In the genomic region with DNA sequence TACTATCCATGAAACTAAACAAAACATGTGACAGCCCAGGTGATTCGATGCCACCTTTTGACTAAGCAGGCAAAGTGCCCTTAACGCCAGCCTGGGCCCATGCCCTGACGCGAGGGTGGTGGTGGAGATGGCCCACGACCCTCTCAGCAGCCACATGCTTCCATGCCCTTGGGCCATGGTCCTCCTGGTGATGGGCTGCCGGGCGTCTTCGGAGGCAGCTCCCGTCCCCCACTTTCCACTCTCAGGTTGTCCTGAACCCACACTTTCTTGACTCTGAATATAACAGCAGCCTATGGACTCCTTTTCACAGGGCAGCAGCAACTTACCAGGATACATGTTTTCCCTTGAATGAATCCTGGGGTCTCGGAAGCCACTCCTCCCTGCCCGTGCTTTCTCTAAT, we compare ENCODE assay signal across 1 cellular context.
TF ChIP-seq lines count a peak whose summit lies in the region.

No MANE protein-coding gene starts in this region.

TF ChIP-seq in H1, 55 proteins besides CTCF, POLR2A, EP300 and RAD21:
- TF ChIP-seq TBP (IDR thresholded peaks at IDR 0.05; ENCODE audit: low read depth, low read length) (no peak), NRF1 (IDR thresholded peaks at IDR 0.05; ENCODE audit: low read depth, low read length) (no peak), SAP30 (IDR thresholded peaks at IDR 0.05; ENCODE audit: insufficient read depth, insufficient replicate concordance, low read length) (no peak)
